19 cellular contexts compared by ENCODE assay signal in the genomic region with DNA sequence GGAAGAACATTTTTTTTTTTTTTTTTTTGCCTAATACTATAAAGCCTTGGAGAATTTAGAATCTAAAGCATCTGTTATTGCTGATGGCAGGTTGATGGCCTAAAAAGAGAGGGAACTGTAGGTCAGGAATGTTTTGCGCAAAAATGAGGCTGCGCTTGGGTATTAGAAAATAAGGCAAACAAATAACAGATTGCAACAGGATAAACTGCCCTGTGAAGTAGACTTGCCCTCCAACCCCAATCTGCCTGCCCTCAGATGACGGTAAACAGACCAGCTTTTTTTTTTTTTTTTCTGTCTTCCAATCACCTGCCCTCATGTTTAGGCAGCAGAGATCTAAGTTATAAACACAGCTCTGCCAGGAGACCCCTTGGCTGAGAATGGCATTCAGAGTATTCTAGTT.
"Had no signal": no experiment of that assay in that cellular context is flagged by ENCODE, and none has a peak within 500 bp of the region (broad histone marks: within the 10 kb centered on the region; RNA-seq: fewer than 3 reads in every experiment).

No MANE protein-coding gene starts in this region.

- H3K27ac ChIP-seq: brain microvascular endothelial cell, heart left ventricle, neural progenitor cell, thyroid gland had no signal

- DNase-seq: activated B cell treated with CpG ODN at 0.5 μM for 24 hours; activated CD4-positive, alpha-beta T cell treated with anti-CD3 and anti-CD28 coated beads, Interleukin-2, amount 10 ng/mL, durations not matched to agents 24 days and 14 days; activated CD8-positive, alpha-beta memory T cell treated with anti-CD3 and anti-CD28 coated beads, Interleukin-2, amount 50 U/mL, for 48 hours; activated gamma-delta T cell; activated T-cell treated with anti-CD3 and anti-CD28 coated beads, Interleukin-2, amount 50 U/mL, for 72 hours; amygdala; brain microvascular endothelial cell; cerebellar nuclear complex; effector memory CD4-positive, alpha-beta T cell; foreskin melanocyte; heart left ventricle; left cardiac atrium; midbrain; T-helper 2 cell; thyroid gland had no signal

- H3K9me3 ChIP-seq: heart left ventricle, thyroid gland had no signal

- H3K36me3 ChIP-seq: brain microvascular endothelial cell, heart left ventricle, neural progenitor cell, thyroid gland had no signal

- H3K4me2 ChIP-seq: neural progenitor cell had no signal

- H3K9ac ChIP-seq: neural progenitor cell had no signal

- ATAC-seq: activated T-cell treated with anti-CD3 and anti-CD28 coated beads, Interleukin-2, amount 50 U/mL, for 72 hours; heart left ventricle; left cardiac atrium; stimulated activated memory B cell treated with anti-CD40 and anti-IgM and Interleukin-4, amounts not matched to agents 10 μg/mL and 1 μg/mL and 100 μg/mL, for 72 hours had no signal

- H3K4me3 ChIP-seq: heart left ventricle, lung, neural progenitor cell, thyroid gland had no signal

- H3K27me3 ChIP-seq: brain microvascular endothelial cell, heart left ventricle, neural progenitor cell, thyroid gland had no signal

- FAIRE-seq: urothelium cell line had no signal
